31 cellular contexts compared by ENCODE assay signal in genomic region chr12:81083018-81083417, GRCh38. TPM values are rescaled to one million over a fixed set of nuclear protein-coding genes. Genes with fewer than 3 reads are reported as not detected.
"Had no signal": no experiment of that assay in that cellular context is flagged by ENCODE, and none has a peak within 500 bp of the region (broad histone marks: within the 10 kb centered on the region; RNA-seq: fewer than 3 reads in every experiment).

No MANE protein-coding gene starts in this region.

- H3K27me3 ChIP-seq: brain microvascular endothelial cell, cardiac muscle cell had no signal

- H3K27ac ChIP-seq: brain microvascular endothelial cell, cardiac muscle cell, SK-N-MC had no signal

- H3K36me3 ChIP-seq: brain microvascular endothelial cell, cardiac muscle cell had no signal

- DNase-seq: activated CD4-positive, alpha-beta memory T cell treated with anti-CD3 and anti-CD28 coated beads, Interleukin-2, amount 10 ng/mL, durations not matched to agents 7 days and 5 days; activated CD4-positive, alpha-beta T cell treated with anti-CD3 and anti-CD28 coated beads, Interleukin-2, amount 10 ng/mL, durations not matched to agents 7 days and 5 days; activated CD4-positive, CD25-positive, alpha-beta regulatory T cell; activated gamma-delta T cell; activated naive CD4-positive, alpha-beta T cell treated with anti-CD3 and anti-CD28 coated beads, Interleukin-2, amount 10 ng/mL, durations not matched to agents 7 days and 5 days; activated naive CD8-positive, alpha-beta T cell treated with anti-CD3 and anti-CD28 coated beads for 36 hours; activated T-cell treated with anti-CD3 and anti-CD28 coated beads for 4 hours; activated T-cell treated with anti-CD3 and anti-CD28 coated beads, Interleukin-2, amount 50 U/mL, for 48 hours; brain microvascular endothelial cell; Kasumi-1; NCI-H1105 treated with DMSO at 0.1 percent for 48 hours; NCI-H1436 treated with DMSO at 0.1 percent for 48 hours; NCI-H187; NCI-H2081 treated with DMSO at 0.1 percent for 48 hours; NCI-H2171; NCI-H2227 treated with DMSO at 0.1 percent for 48 hours; NCI-H446 treated with DMSO at 0.1 percent for 48 hours; NCI-H526; NK-92 treated with Interleukin-12 subunit alpha and Interleukin-12 subunit beta, amount 100 ng/mL, for 24 hours; OCI-M1; RPMI8226; T-cell; T-helper 2 cell; T1000 had no signal

- ATAC-seq: activated T-helper 17 cell treated with anti-CD3 and anti-CD28 coated beads, Interleukin-2, amount 50 U/mL, for 72 hours; Panc1; Right ventricle myocardium inferior; T-cell had no signal

- H3K4me3 ChIP-seq: cardiac muscle cell, SK-N-MC had no signal

- FAIRE-seq: TTC549 had no signal

RNA-seq across cellular contexts. Expression of gene ACSS3, which starts 5.1 kb away (rescaled TPM):
- total RNA-seq: activated CD4-positive, alpha-beta memory T cell treated with anti-CD3 and anti-CD28 coated beads, Interleukin-2, amount 10 ng/mL, durations not matched to agents 7 days and 5 days; activated CD4-positive, alpha-beta T cell treated with anti-CD3 and anti-CD28 coated beads, Interleukin-2, amount 10 ng/mL, durations not matched to agents 7 days and 5 days; activated CD8-positive, alpha-beta memory T cell treated with anti-CD3 and anti-CD28 coated beads for 36 hours; activated naive CD8-positive, alpha-beta T cell treated with anti-CD3 and anti-CD28 coated beads for 36 hours; activated T-helper 17 cell treated with anti-CD3 and anti-CD28 coated beads, Interleukin-2, amount 50 U/mL, for 72 hours had no signal
